Comparison of ENCODE assay signal across 1 cellular context in the genomic region with DNA sequence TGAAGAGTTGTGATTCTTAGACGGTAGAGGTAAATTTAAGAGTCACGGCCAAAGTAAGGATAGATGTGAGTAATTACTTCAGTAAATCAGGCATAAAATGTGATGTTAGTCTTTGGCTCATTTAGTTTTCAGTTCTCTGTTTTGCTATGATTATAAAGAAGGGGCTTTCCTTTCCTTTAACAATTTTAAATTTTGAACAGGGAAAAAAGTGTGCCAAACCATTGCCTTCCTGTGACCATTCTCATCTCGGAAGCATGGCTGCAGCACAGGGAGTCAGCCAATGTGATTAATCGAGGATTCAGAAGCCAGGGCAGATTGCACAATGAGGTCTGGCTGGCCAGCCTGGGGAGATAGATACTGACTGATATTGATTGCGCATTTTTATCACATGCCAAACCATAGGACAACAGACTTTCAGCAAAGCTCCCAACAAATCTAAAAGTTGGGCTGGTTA.
TF ChIP-seq lines count a peak whose summit lies in the region.

No MANE protein-coding gene starts in this region.

TF ChIP-seq in GM12878, 131 proteins besides CTCF, POLR2A, EP300 and RAD21 (continued from another document):
- no peak for TF ChIP-seq REST (IDR thresholded peaks at IDR 0.05; ENCODE audit: low read depth, low read length)
- TF ChIP-seq BCL11A (IDR thresholded peaks at IDR 0.05; ENCODE audit: low read depth, low read length): 0 out of 2 replicates have a peak, but pooled peaks have one; percentile 35
- TF ChIP-seq RBBP5 (conservative IDR thresholded peaks at IDR 0.05): no peak
- TF ChIP-seq HDAC6 (IDR thresholded peaks at IDR 0.05; ENCODE audit: unreplicated experiment): no peak
- peak; percentile 64 for TF ChIP-seq MTA2 (IDR thresholded peaks at IDR 0.05; ENCODE audit: low read depth)
- TF ChIP-seq HSF1 (IDR thresholded peaks at IDR 0.05; ENCODE audit: low read depth, low read length): no peak
- no peak for TF ChIP-seq YY1 (IDR thresholded peaks at IDR 0.05; ENCODE audit: low read depth, low read length)
- TF ChIP-seq PAX8 (IDR thresholded peaks at IDR 0.05): no peak
- 0 out of 2 replicates have a peak, but pooled peaks have one; percentile 35 for TF ChIP-seq ZNF24 (IDR thresholded peaks at IDR 0.05)
- 0 out of 2 replicates have a peak, but pooled peaks have one; percentile 37 for TF ChIP-seq DPF2 (IDR thresholded peaks at IDR 0.05)
- no peak for TF ChIP-seq LARP7 (IDR thresholded peaks at IDR 0.05)
- no peak for TF ChIP-seq SREBF1 (IDR thresholded peaks at IDR 0.05; ENCODE audit: low read length)
- no peak for TF ChIP-seq ZNF622 (IDR thresholded peaks at IDR 0.05)
- TF ChIP-seq, protein P1, sequence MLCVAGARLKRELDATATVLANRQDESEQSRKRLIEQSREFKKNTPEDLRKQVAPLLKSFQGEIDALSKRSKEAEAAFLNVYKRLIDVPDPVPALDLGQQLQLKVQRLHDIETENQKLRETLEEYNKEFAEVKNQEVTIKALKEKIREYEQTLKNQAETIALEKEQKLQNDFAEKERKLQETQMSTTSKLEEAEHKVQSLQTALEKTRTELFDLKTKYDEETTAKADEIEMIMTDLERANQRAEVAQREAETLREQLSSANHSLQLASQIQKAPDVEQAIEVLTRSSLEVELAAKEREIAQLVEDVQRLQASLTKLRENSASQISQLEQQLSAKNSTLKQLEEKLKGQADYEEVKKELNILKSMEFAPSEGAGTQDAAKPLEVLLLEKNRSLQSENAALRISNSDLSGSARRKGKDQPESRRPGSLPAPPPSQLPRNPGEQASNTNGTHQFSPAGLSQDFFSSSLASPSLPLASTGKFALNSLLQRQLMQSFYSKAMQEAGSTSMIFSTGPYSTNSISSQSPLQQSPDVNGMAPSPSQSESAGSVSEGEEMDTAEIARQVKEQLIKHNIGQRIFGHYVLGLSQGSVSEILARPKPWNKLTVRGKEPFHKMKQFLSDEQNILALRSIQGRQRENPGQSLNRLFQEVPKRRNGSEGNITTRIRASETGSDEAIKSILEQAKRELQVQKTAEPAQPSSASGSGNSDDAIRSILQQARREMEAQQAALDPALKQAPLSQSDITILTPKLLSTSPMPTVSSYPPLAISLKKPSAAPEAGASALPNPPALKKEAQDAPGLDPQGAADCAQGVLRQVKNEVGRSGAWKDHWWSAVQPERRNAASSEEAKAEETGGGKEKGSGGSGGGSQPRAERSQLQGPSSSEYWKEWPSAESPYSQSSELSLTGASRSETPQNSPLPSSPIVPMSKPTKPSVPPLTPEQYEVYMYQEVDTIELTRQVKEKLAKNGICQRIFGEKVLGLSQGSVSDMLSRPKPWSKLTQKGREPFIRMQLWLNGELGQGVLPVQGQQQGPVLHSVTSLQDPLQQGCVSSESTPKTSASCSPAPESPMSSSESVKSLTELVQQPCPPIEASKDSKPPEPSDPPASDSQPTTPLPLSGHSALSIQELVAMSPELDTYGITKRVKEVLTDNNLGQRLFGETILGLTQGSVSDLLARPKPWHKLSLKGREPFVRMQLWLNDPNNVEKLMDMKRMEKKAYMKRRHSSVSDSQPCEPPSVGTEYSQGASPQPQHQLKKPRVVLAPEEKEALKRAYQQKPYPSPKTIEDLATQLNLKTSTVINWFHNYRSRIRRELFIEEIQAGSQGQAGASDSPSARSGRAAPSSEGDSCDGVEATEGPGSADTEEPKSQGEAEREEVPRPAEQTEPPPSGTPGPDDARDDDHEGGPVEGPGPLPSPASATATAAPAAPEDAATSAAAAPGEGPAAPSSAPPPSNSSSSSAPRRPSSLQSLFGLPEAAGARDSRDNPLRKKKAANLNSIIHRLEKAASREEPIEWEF (IDR thresholded peaks at IDR 0.05; ENCODE audit: insufficient replicate concordance, low read depth, low read length): no peak
- TF ChIP-seq CREM (IDR thresholded peaks at IDR 0.05; ENCODE audit: low read depth): no peak
- TF ChIP-seq MTA3 (IDR thresholded peaks at IDR 0.05; ENCODE audit: borderline replicate concordance, low read length): no peak
- no peak for TF ChIP-seq HDGF (IDR thresholded peaks at IDR 0.05)
- no peak for TF ChIP-seq GATAD2B (conservative IDR thresholded peaks at IDR 0.05; ENCODE audit: low read depth)
- TF ChIP-seq, protein P2, sequence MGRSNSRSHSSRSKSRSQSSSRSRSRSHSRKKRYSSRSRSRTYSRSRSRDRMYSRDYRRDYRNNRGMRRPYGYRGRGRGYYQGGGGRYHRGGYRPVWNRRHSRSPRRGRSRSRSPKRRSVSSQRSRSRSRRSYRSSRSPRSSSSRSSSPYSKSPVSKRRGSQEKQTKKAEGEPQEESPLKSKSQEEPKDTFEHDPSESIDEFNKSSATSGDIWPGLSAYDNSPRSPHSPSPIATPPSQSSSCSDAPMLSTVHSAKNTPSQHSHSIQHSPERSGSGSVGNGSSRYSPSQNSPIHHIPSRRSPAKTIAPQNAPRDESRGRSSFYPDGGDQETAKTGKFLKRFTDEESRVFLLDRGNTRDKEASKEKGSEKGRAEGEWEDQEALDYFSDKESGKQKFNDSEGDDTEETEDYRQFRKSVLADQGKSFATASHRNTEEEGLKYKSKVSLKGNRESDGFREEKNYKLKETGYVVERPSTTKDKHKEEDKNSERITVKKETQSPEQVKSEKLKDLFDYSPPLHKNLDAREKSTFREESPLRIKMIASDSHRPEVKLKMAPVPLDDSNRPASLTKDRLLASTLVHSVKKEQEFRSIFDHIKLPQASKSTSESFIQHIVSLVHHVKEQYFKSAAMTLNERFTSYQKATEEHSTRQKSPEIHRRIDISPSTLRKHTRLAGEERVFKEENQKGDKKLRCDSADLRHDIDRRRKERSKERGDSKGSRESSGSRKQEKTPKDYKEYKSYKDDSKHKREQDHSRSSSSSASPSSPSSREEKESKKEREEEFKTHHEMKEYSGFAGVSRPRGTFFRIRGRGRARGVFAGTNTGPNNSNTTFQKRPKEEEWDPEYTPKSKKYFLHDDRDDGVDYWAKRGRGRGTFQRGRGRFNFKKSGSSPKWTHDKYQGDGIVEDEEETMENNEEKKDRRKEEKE (IDR thresholded peaks at IDR 0.05): no peak
- TF ChIP-seq SMC3 (IDR thresholded peaks at IDR 0.05; ENCODE audit: borderline replicate concordance, low read length): no peak
- no peak for TF ChIP-seq BHLHE40 (IDR thresholded peaks at IDR 0.05; ENCODE audit: borderline replicate concordance in 1 of 2, low read depth in 2 of 2, low read length in 1 of 2)
- TF ChIP-seq PAX5 (IDR thresholded peaks at IDR 0.05; ENCODE audit: borderline replicate concordance, low read depth, low read length): no peak
- TF ChIP-seq MYB (IDR thresholded peaks at IDR 0.05; ENCODE audit: borderline replicate concordance, low read depth, low read length): no peak
- no peak for TF ChIP-seq JUND (IDR thresholded peaks at IDR 0.05; ENCODE audit: low read depth, low read length)
- no peak for TF ChIP-seq RCOR1 (conservative IDR thresholded peaks at IDR 0.05; ENCODE audit: low read depth, low read length)
- no peak for TF ChIP-seq CHD2 (IDR thresholded peaks at IDR 0.05; ENCODE audit: borderline replicate concordance, low read depth, low read length)
- TF ChIP-seq TAF1 (IDR thresholded peaks at IDR 0.05; ENCODE audit: borderline replicate concordance, low read depth, low read length): no peak
- no peak for TF ChIP-seq NRF1 (conservative IDR thresholded peaks at IDR 0.05; ENCODE audit: low read depth, low read length)
- no peak for TF ChIP-seq KAT2A (conservative IDR thresholded peaks at IDR 0.05; ENCODE audit: control insufficient read depth, low read depth, low read length)
- peak; percentile 45; the same call in 1 of the 2 replicates for TF ChIP-seq SPI1 (IDR thresholded peaks at IDR 0.05; ENCODE audit: borderline replicate concordance, insufficient read depth, low read depth, low read length)
- TF ChIP-seq TBL1XR1 (IDR thresholded peaks at IDR 0.05; ENCODE audit: low read depth, low read length): no peak
- TF ChIP-seq TCF3 (IDR thresholded peaks at IDR 0.05; ENCODE audit: borderline replicate concordance, insufficient read depth, low read depth, low read length): no peak
- no peak for TF ChIP-seq SMAD5 (IDR thresholded peaks at IDR 0.05; ENCODE audit: low read depth)
- TF ChIP-seq PML (IDR thresholded peaks at IDR 0.05; ENCODE audit: low read length): no peak
- TF ChIP-seq, protein P3, sequence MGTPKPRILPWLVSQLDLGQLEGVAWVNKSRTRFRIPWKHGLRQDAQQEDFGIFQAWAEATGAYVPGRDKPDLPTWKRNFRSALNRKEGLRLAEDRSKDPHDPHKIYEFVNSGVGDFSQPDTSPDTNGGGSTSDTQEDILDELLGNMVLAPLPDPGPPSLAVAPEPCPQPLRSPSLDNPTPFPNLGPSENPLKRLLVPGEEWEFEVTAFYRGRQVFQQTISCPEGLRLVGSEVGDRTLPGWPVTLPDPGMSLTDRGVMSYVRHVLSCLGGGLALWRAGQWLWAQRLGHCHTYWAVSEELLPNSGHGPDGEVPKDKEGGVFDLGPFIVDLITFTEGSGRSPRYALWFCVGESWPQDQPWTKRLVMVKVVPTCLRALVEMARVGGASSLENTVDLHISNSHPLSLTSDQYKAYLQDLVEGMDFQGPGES (IDR thresholded peaks at IDR 0.05): no peak
- TF ChIP-seq BACH1 (IDR thresholded peaks at IDR 0.05; ENCODE audit: borderline replicate concordance): no peak
- peak in 1 of 2 experiments; percentile 22; a peak in 1 of 4 replicates for TF ChIP-seq IKZF2 (IDR thresholded peaks at IDR 0.05)
- no peak for TF ChIP-seq CHD4 (IDR thresholded peaks at IDR 0.05)
- no peak for TF ChIP-seq RFX5 (IDR thresholded peaks at IDR 0.05; ENCODE audit: low read depth, low read length)
- TF ChIP-seq RUNX3 (IDR thresholded peaks at IDR 0.05; ENCODE audit: low read length): no peak
TF ChIP-seq in GM12878: peak in this region for 8.
